Comparison of ENCODE assay signal across 4 cellular contexts in genomic region chr7:77062557-77062956, GRCh38. TPM values are rescaled to one million over a fixed set of nuclear protein-coding genes. Genes with fewer than 3 reads are reported as not detected.
"Had no signal": no experiment of that assay in that cellular context is flagged by ENCODE, and none has a peak within 500 bp of the region (broad histone marks: within the 10 kb centered on the region; RNA-seq: fewer than 3 reads in every experiment).

A gene with protein sequence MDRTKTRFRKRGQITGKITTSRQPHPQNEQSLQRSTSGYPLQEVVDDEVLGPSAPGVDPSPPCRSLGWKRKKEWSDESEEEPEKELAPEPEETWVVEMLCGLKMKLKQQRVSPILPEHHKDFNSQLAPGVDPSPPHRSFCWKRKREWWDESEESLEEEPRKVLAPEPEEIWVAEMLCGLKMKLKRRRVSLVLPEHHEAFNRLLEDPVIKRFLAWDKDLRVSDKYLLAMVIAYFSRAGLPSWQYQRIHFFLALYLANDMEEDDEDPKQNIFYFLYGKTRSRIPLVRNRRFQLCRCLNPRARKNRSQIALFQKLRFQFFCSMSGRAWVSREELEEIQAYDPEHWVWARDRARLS (minus strand): TSS chr7:77062558. CDS start chr7:77060512, 2,046 bp downstream.

RNA-seq across cellular contexts. Expression of the gene that starts here (rescaled TPM):
- total RNA-seq: activated CD4-positive, alpha-beta memory T cell treated with anti-CD3 and anti-CD28 coated beads for 36 hours; activated T-helper 17 cell treated with anti-CD3 and anti-CD28 coated beads, Interleukin-2, amount 50 U/mL, for 72 hours; ascending aorta; bronchial epithelial cell had no signal
